14 cellular contexts compared by ENCODE assay signal in genomic region chr6:424741-425417, GRCh38. TPM values are rescaled to one million over a fixed set of nuclear protein-coding genes. Genes with fewer than 3 reads are reported as not detected.
"Had no signal": no experiment of that assay in that cellular context is flagged by ENCODE, and none has a peak within 500 bp of the region (broad histone marks: within the 10 kb centered on the region; RNA-seq: fewer than 3 reads in every experiment).

No MANE protein-coding gene starts in this region.

- H3K4me3 ChIP-seq: cardiac muscle cell, colonic mucosa, gastroesophageal sphincter, ovary, SK-N-MC had no signal

- H3K4me1 ChIP-seq: colonic mucosa, gastroesophageal sphincter had no signal

- H3K4me3 Mint-ChIP-seq: activated B cell treated with CpG ODN at 0.5 μM for 24 hours; activated CD4-positive, alpha-beta memory T cell treated with anti-CD3 and anti-CD28 coated beads, Interleukin-2, amount 10 ng/mL, durations not matched to agents 7 days and 5 days had no signal

- H3K27ac ChIP-seq: cardiac muscle cell, colonic mucosa, gastroesophageal sphincter, ovary, SK-N-MC had no signal

- H3K36me3 ChIP-seq: cardiac muscle cell, colonic mucosa, gastroesophageal sphincter, ovary had no signal

- DNase-seq: activated B cell treated with CpG ODN at 0.5 μM for 24 hours; activated CD4-positive, alpha-beta memory T cell treated with anti-CD3 and anti-CD28 coated beads, Interleukin-2, amount 10 ng/mL, durations not matched to agents 7 days and 5 days; activated effector memory CD4-positive, alpha-beta T cell treated with anti-CD3 and anti-CD28 coated beads, Interleukin-2, amount 50 U/mL, for 16 hours; colonic mucosa; effector CD4-positive, alpha-beta T cell; kidney; mesendoderm; ovary; stimulated activated CD4-positive, alpha-beta T cell treated with anti-CD3 and anti-CD28 coated beads, Interleukin-15, amount 100 ng/mL, for 24 hours; stimulated activated CD4-positive, alpha-beta T cell treated with anti-CD3 and anti-CD28 coated beads, Interleukin-4, amount 100 ng/mL, for 4 hours had no signal

- H3K27me3 ChIP-seq: cardiac muscle cell, colonic mucosa, ovary had no signal

- H3K27ac Mint-ChIP-seq: activated B cell treated with CpG ODN at 0.5 μM for 24 hours; activated CD4-positive, alpha-beta memory T cell treated with anti-CD3 and anti-CD28 coated beads, Interleukin-2, amount 10 ng/mL, durations not matched to agents 7 days and 5 days had no signal

- H3K27me3 Mint-ChIP-seq: activated B cell treated with CpG ODN at 0.5 μM for 24 hours; activated CD4-positive, alpha-beta memory T cell treated with anti-CD3 and anti-CD28 coated beads, Interleukin-2, amount 10 ng/mL, durations not matched to agents 7 days and 5 days had no signal

- H3K9me3 ChIP-seq: colonic mucosa, ovary had no signal

RNA-seq across cellular contexts. Expression of gene IRF4, which starts 33.3 kb away (rescaled TPM):
- total RNA-seq: cardiac muscle cell, renal cortical epithelial cell had no signal
- polyA plus RNA-seq: cardiac muscle cell had no signal
